In the genomic region with DNA sequence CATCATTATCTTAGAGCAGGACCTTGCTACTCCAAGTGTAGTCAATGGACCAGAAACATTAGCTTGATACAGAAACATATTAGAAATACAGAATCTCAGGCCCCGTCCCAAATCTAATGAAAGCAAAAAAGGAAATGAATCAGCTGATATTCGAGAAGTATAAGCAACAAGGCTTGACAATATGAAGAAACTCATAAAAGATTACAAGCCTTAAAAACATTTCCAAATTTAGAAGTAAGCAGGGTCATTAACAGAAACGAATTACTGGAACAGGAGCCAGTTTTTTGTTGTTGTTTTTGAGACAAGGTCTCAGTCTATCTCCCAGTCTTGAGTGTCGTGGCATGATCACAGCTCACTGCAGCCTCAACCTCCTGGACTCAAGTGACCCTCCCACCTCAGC, we compare ENCODE assay signal across 10 cellular contexts.
"Had no signal": no experiment of that assay in that cellular context is flagged by ENCODE, and none has a peak within 500 bp of the region (broad histone marks: within the 10 kb centered on the region; RNA-seq: fewer than 3 reads in every experiment).

No MANE protein-coding gene starts in this region.

- H3K27ac ChIP-seq: gastrocnemius medialis, sigmoid colon, thyroid gland had no signal

- H3K9me3 ChIP-seq: gastrocnemius medialis, left lung, sigmoid colon, thyroid gland had no signal

- H3K36me3 ChIP-seq: gastrocnemius medialis, left lung, sigmoid colon, thyroid gland had no signal

- H3K27me3 ChIP-seq: left lung, sigmoid colon, thyroid gland had no signal

- ATAC-seq: gastrocnemius medialis; left lung; natural killer cell treated with Interleukin-12 subunit alpha and Interleukin-12 subunit beta and Interleukin-15 and Interleukin-18, amount 100 ng/mL, for 72 hours had no signal

- H3K4me3 ChIP-seq: gastrocnemius medialis, left lung, sigmoid colon, thyroid gland had no signal

- DNase-seq: activated CD4-positive, alpha-beta T cell treated with anti-CD3 and anti-CD28 coated beads, Interleukin-2, amount 50 U/mL, for 4 hours; dermis blood vessel endothelial cell; effector memory CD4-positive, alpha-beta T cell; gastrocnemius medialis; head of caudate nucleus; left lung; sigmoid colon; stimulated activated naive CD4-positive, alpha-beta T cell treated with Interleukin-2 at 50 U/mL for 16 hours; thyroid gland had no signal
